In the genomic region with DNA sequence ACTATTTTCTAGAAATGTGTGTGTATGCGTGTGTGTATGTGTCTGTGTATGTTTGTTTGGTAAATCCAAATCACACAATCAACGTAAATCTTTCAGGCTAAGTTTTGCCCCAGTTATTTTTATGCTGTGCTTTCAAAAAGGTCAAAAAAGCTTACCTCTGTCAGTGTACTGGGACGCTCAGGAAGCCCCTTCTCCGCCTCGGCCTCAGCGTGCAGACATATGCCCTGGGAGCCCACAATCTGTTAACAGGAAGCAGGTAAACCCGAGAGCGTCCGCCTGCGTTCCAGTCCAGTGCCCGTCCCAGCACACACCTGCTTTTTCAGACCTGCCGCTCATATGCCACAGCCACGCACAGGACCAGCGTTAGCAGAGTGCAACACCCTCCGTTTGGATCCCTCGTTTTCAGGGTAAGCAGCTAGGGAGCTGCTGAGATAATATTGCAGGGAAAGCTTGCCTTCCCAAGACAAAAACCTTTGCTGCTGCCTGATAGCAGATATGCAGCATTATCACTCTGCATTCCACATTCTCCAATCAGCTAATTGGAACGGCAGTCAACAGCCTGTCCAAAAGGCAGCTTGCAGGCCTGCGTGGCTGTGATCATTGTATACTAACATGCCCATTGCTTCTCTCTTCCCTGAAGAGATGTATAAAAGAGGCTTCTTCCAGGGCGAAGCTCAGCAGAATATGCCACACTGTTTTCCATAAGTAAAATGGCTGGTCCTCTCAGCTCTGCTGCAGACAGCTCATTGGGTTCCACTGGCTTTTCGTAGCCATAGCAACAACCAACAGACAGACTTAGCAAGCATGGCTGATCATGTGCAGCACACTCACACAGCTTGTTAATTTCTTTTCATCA, we compare ENCODE assay signal across 1 cellular context.
TF ChIP-seq lines count a peak whose summit lies in the region.

A gene with protein sequence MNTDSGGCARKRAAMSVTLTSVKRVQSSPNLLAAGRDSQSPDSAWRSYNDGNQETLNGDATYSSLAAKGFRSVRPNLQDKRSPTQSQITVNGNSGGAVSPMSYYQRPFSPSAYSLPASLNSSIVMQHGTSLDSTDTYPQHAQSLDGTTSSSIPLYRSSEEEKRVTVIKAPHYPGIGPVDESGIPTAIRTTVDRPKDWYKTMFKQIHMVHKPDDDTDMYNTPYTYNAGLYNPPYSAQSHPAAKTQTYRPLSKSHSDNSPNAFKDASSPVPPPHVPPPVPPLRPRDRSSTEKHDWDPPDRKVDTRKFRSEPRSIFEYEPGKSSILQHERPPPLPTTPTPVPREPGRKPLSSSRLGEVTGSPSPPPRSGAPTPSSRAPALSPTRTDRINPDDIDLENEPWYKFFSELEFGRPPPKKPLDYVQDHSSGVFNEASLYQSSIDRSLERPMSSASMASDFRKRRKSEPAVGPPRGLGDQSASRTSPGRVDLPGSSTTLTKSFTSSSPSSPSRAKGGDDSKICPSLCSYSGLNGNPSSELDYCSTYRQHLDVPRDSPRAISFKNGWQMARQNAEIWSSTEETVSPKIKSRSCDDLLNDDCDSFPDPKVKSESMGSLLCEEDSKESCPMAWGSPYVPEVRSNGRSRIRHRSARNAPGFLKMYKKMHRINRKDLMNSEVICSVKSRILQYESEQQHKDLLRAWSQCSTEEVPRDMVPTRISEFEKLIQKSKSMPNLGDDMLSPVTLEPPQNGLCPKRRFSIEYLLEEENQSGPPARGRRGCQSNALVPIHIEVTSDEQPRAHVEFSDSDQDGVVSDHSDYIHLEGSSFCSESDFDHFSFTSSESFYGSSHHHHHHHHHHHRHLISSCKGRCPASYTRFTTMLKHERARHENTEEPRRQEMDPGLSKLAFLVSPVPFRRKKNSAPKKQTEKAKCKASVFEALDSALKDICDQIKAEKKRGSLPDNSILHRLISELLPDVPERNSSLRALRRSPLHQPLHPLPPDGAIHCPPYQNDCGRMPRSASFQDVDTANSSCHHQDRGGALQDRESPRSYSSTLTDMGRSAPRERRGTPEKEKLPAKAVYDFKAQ (N-terminal part only) (minus strand): TSS at position 686 of the 856 bp plus-strand sequence. CDS start 121,623 bp downstream, outside the sequence.

TF ChIP-seq in IMR-90, 13 proteins besides CTCF, POLR2A, EP300 and RAD21:
- TF ChIP-seq, protein P1, sequence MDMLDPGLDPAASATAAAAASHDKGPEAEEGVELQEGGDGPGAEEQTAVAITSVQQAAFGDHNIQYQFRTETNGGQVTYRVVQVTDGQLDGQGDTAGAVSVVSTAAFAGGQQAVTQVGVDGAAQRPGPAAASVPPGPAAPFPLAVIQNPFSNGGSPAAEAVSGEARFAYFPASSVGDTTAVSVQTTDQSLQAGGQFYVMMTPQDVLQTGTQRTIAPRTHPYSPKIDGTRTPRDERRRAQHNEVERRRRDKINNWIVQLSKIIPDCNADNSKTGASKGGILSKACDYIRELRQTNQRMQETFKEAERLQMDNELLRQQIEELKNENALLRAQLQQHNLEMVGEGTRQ (IDR thresholded peaks at IDR 0.05; ENCODE audit: low read depth, low read length), result no peak
- TF ChIP-seq RFX5 (IDR thresholded peaks at IDR 0.05; ENCODE audit: low read depth, low read length) (no peak), RCOR1 (IDR thresholded peaks at IDR 0.05; ENCODE audit: insufficient replicate concordance, low read length) (no peak), MXI1 (IDR thresholded peaks at IDR 0.05; ENCODE audit: borderline replicate concordance, low read depth, low read length) (no peak), CHD1 (IDR thresholded peaks at IDR 0.05; ENCODE audit: low read depth, low read length) (no peak), CEBPB (IDR thresholded peaks at IDR 0.05; ENCODE audit: low read depth, low read length) (no peak), BHLHE40 (IDR thresholded peaks at IDR 0.05; ENCODE audit: low read depth, low read length) (no peak), NFE2L2 (IDR thresholded peaks at IDR 0.05; ENCODE audit: low read depth, low read length) (no peak), MAZ (IDR thresholded peaks at IDR 0.05; ENCODE audit: borderline replicate concordance, low read depth, low read length) (no peak), FOS (IDR thresholded peaks at IDR 0.05; ENCODE audit: low read depth, low read length) (no peak), MAFK (IDR thresholded peaks at IDR 0.05; ENCODE audit: low read depth, low read length) (no peak)
